Comparison of ENCODE assay signal across 8 cellular contexts in genomic region chr1:203368624-203369451, GRCh38. TPM values are rescaled to one million over a fixed set of nuclear protein-coding genes. Genes with fewer than 3 reads are reported as not detected.
DNase-seq lines count a peak whose midpoint lies in the region; ATAC-seq and TF ChIP-seq lines count a peak whose summit lies in the region.

No MANE protein-coding gene starts in this region.

- H3K36me3 ChIP-seq in heart left ventricle = no peaks in the 10 kb centered on the region
- H3K36me3 ChIP-seq in spleen = no peaks in the 10 kb centered on the region

- peak; percentile 7 for TF ChIP-seq CTCF in GM10266 (IDR thresholded peaks at IDR 0.05; ENCODE audit: control insufficient read depth, insufficient read depth, low read depth, missing control alignments)
- TF ChIP-seq CTCF in heart left ventricle (IDR thresholded peaks at IDR 0.05) = peak; percentile 18 to 67 (median 52)
- peak in 7 of 11 experiments; percentile 15 to 54 (median 39) for TF ChIP-seq CTCF in spleen (IDR thresholded peaks at IDR 0.05 in 8 of 11, conservative IDR thresholded peaks at IDR 0.05 in 3 of 11)

- DNase-seq in GM10266 (ENCODE audit: extremely low spot score) (no peak), SKM-1 (lab: John Stamatoyannopoulos, UW; ENCODE audit: unreplicated experiment) (peak; percentile 96), heart left ventricle (peak in 4 of 5 donors; percentile 64 to 79 (median 70)), spleen (no peak), NCI-H748 treated with DMSO at 0.1 percent for 48 hours (lab: John Stamatoyannopoulos, UW) (no peak), SHP77 treated with DMSO at 0.1 percent for 48 hours (lab: John Stamatoyannopoulos, UW) (no peak), hippocampal formation (lab: John Stamatoyannopoulos, UW) (no peak)

- H3K9me3 ChIP-seq in heart left ventricle (no peaks in the 10 kb centered on the region), spleen (no peaks in the 10 kb centered on the region)

- peak; percentile 82 to 94 (median 92) for ATAC-seq in heart left ventricle
- no peak for ATAC-seq in HG02884 (IDR thresholded peaks at IDR 0.05; ENCODE audit: unreplicated experiment)

- 49 to 63% (median 58%) methylated on average over 6 of the region's 6 CpGs for WGBS in heart left ventricle, 4 donors
- WGBS in spleen, 5 donors = 57 to 78% (median 62%) methylated on average over 6 of the region's 6 CpGs

- H3K4me3 ChIP-seq in heart left ventricle = no peak overlapping the region
- H3K4me3 ChIP-seq in spleen = no peak overlapping the region

- peaks cover 0 to 33% (median 21%) of the 10 kb centered on the region in 12 donors for H3K4me1 ChIP-seq in heart left ventricle
- peaks cover 0 to 21% (median 15%) of the 10 kb centered on the region in 6 donors for H3K4me1 ChIP-seq in spleen

- H3K27me3 ChIP-seq in heart left ventricle = peaks cover 0 to 6% (median 0%) of the 10 kb centered on the region in 9 donors
- peaks cover 0 to 9% (median 0%) of the 10 kb centered on the region in 7 donors for H3K27me3 ChIP-seq in spleen (replicated peaks in 1 of 7)

- TF ChIP-seq POLR2A in heart left ventricle (IDR thresholded peaks at IDR 0.05) (no peak), spleen (IDR thresholded peaks at IDR 0.05) (no peak)

- peak overlapping the region; percentile 23 to 76 (median 52) for H3K27ac ChIP-seq in heart left ventricle
- H3K27ac ChIP-seq in spleen = peak overlapping the region in 6 of 8 donors; percentile 30 to 60 (median 48)

- intact Hi-C loops in heart left ventricle (cut with DNase I) (loop anchor here in 7 of 10 donors (1.0 to 10.0 kb wide), 6 partner anchors 71 to 118 kb away; partner anchors contain the start of gene PRELP (in 1 of the 7)), spleen (cut with DNase I; ENCODE audit: low total_unique reads) (no loop called here)

RNA-seq across cellular contexts. Expression of gene FMOD, which starts 17.9 kb away (rescaled TPM):
- 10 to 100 TPM in 4 of 9 donors, 1 to 10 TPM in 5; 6.1 to 33.2 (median 8.5) TPM for total RNA-seq in heart left ventricle
- polyA plus RNA-seq in heart left ventricle = 1 to 10 TPM; 3.0 to 7.0 TPM
- 10 to 100 TPM; 11.6 to 30.0 (median 21.1) TPM for total RNA-seq in spleen
- 1 to 10 TPM; 4.5 to 8.4 (median 4.9) TPM for polyA plus RNA-seq in spleen

Comparison
In these comparisons a context has a peak if more than half of its experiments do, and no peak if none do; other contexts are left out.
1. DNase-seq: peak in SKM-1 (single experiment) and heart left ventricle (4 of 5); none in GM10266 (single experiment), spleen (single experiment), NCI-H748 treated with DMSO at 0.1 percent for 48 hours (single experiment), SHP77 treated with DMSO at 0.1 percent for 48 hours (single experiment) and hippocampal formation (0 of 2).
2. Peak in every context shown above with its lines, with median percentiles within 50 percentile points of each other: CTCF ChIP-seq.